ENCODE assay signal across 8 cellular contexts in the genomic region with DNA sequence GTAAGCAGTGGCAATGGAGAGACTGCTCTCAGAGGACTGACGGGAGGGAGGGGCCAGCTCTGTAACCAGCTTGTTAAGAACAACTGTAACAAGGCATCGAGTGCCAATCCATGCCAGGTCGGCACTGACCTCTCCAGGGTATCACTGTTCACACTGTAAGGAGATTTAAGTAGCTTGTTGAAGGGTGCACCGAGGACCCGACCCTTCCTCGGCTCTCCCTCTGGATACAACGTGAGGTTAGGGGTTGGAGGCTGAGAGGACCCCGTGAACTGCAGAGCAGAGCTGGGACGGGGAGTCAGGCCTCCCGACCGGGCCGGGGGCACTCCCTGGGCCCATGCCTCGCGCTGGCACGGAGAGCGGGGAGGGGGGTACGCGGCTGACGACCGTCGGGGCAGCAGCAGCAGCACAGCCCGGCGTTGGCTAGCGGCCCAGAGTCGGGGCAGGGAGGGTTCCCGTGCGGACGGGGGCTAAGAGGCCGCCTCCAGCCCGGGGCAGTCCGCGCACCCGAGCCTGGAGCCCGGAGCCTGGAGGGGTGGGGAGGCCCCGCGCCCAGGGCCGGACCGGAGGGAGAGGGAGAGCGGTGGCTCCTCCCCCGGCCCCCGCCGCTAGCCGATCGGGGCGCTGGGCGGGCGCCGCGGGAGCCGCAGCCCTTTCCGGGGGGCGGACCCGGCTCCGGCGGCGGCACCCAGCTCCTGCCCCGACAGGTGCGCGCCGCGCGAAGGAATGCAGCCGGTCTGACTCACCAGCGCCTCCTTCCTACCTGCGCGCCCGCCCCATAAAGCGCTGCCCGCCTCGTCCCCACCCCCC. TPM values are rescaled to one million over a fixed set of nuclear protein-coding genes. Genes with fewer than 3 reads are reported as not detected.
DNase-seq lines count a peak whose midpoint lies in the region; ATAC-seq and TF ChIP-seq lines count a peak whose summit lies in the region.

A gene (plus strand): TSS at position 804 of the 807 bp plus-strand sequence. CDS start 3,245 bp downstream, outside the sequence.

- ATAC-seq in GM18870 (IDR thresholded peaks at IDR 0.05; ENCODE audit: unreplicated experiment) = no peak
- ATAC-seq in GM19463 (IDR thresholded peaks at IDR 0.05; ENCODE audit: unreplicated experiment) = no peak

- H3K27ac Mint-ChIP-seq in nephron = no peak within 1 kb of the TSS
- H3K27ac Mint-ChIP-seq in stimulated activated naive CD8-positive, alpha-beta T cell treated with anti-CD3 and anti-CD28 coated beads, Interleukin-15, Interleukin-2, amounts not matched to agents 100 ng/mL and 50 ng/mL, for 24 hours = no peak within 1 kb of the TSS

- no peak for TF ChIP-seq CTCF in nephron (IDR thresholded peaks at IDR 0.05; ENCODE audit: unreplicated experiment in 3 of 3)

- peaks cover 75% of the 10 kb centered on the region for H3K27me3 Mint-ChIP-seq in nephron (ENCODE audit: low read depth)
- H3K27me3 Mint-ChIP-seq in stimulated activated naive CD8-positive, alpha-beta T cell treated with anti-CD3 and anti-CD28 coated beads, Interleukin-15, Interleukin-2, amounts not matched to agents 100 ng/mL and 50 ng/mL, for 24 hours = peaks cover 15% of the 10 kb centered on the region

- H3K4me3 Mint-ChIP-seq in nephron = peak within 1 kb of the TSS; percentile 76 to 82 (median 78)
- H3K4me3 Mint-ChIP-seq in stimulated activated naive CD8-positive, alpha-beta T cell treated with anti-CD3 and anti-CD28 coated beads, Interleukin-15, Interleukin-2, amounts not matched to agents 100 ng/mL and 50 ng/mL, for 24 hours = peak within 1 kb of the TSS; percentile 77

- no peaks in the 10 kb centered on the region for H3K9me3 Mint-ChIP-seq in nephron
- no peaks in the 10 kb centered on the region for H3K9me3 Mint-ChIP-seq in stimulated activated naive CD8-positive, alpha-beta T cell treated with anti-CD3 and anti-CD28 coated beads, Interleukin-15, Interleukin-2, amounts not matched to agents 100 ng/mL and 50 ng/mL, for 24 hours

- H3K36me3 Mint-ChIP-seq in nephron (ENCODE audit: low read depth) = no peaks in the 10 kb centered on the region
- no peaks in the 10 kb centered on the region for H3K36me3 Mint-ChIP-seq in stimulated activated naive CD8-positive, alpha-beta T cell treated with anti-CD3 and anti-CD28 coated beads, Interleukin-15, Interleukin-2, amounts not matched to agents 100 ng/mL and 50 ng/mL, for 24 hours (ENCODE audit: low read depth)

- no peaks in the 10 kb centered on the region for H3K4me1 Mint-ChIP-seq in nephron
- H3K4me1 Mint-ChIP-seq in stimulated activated naive CD8-positive, alpha-beta T cell treated with anti-CD3 and anti-CD28 coated beads, Interleukin-15, Interleukin-2, amounts not matched to agents 100 ng/mL and 50 ng/mL, for 24 hours (ENCODE audit: low read depth) = peaks cover 4% of the 10 kb centered on the region

- DNase-seq in Daoy (ENCODE audit: low read depth) (peak; percentile 39), NCI-H1105 treated with DMSO at 0.1 percent for 48 hours (lab: John Stamatoyannopoulos, UW) (peak; percentile 30), activated T-cell treated with anti-CD3 and anti-CD28 coated beads for 1 hour (ENCODE audit: low read depth) (peak; percentile 60), erythroblast (lab: John Stamatoyannopoulos, UW) (peak in 1 of 2 experiments; percentile 33)

- peak; percentile 19 for TF ChIP-seq POLR2A in erythroblast (IDR thresholded peaks at IDR 0.05; ENCODE audit: low read length)

RNA-seq across cellular contexts. Expression of the gene that starts here (rescaled TPM):
- 3.6 and 3.9 TPM in 2 replicates for total RNA-seq in Daoy (2014; rRNA removed; shearing (Covaris generic))
